In genomic region chr7:1418505-1419309, GRCh38 we compare ENCODE assay signal across 11 cellular contexts. TPM values are rescaled to one million over a fixed set of nuclear protein-coding genes. Genes with fewer than 3 reads are reported as not detected.
A peak's percentile ranks its signal among the peaks of the same experiment; 100 is the strongest.
DNase-seq lines count a peak whose midpoint lies in the region; ATAC-seq lines count a peak whose summit lies in the region.
"Had no signal": no experiment of that assay in that cellular context is flagged by ENCODE, and none has a peak within 500 bp of the region (broad histone marks: within the 10 kb centered on the region; RNA-seq: fewer than 3 reads in every experiment).

No MANE protein-coding gene starts in this region.

- no peaks in the 10 kb centered on the region for H3K36me3 Mint-ChIP-seq in activated CD4-positive, alpha-beta T cell treated with anti-CD3 and anti-CD28 coated beads for 36 hours (ENCODE audit: low read depth)
- H3K36me3 Mint-ChIP-seq: CD4-positive, alpha-beta memory T cell; naive thymus-derived CD8-positive, alpha-beta T cell had no signal

- POLR2A ChIA-PET in activated CD4-positive, alpha-beta T cell treated with anti-CD3 and anti-CD28 coated beads for 36 hours (lab: Charles Lee), result no interaction called here

- CTCF ChIA-PET in activated CD4-positive, alpha-beta T cell treated with anti-CD3 and anti-CD28 coated beads for 36 hours (lab: Charles Lee), result interaction anchor here (0.6 to 1.6 kb wide), 4 partner anchors 10 to 223 kb away, joined by 3 to 5 read pairs (median 3); no protein-coding TSS in a partner anchor

- no peak for ATAC-seq in activated CD4-positive, alpha-beta T cell treated with anti-CD3 and anti-CD28 coated beads for 36 hours
- no peak for ATAC-seq in HG02973 (IDR thresholded peaks at IDR 0.05; ENCODE audit: unreplicated experiment)
- ATAC-seq in HG02938 (IDR thresholded peaks at IDR 0.05; ENCODE audit: unreplicated experiment), result no peak
- ATAC-seq: naive thymus-derived CD8-positive, alpha-beta T cell had no signal

- peaks cover 22% of the 10 kb centered on the region for H3K4me1 Mint-ChIP-seq in activated CD4-positive, alpha-beta T cell treated with anti-CD3 and anti-CD28 coated beads for 36 hours

- intact Hi-C loops in activated CD4-positive, alpha-beta T cell treated with anti-CD3 and anti-CD28 coated beads for 36 hours (cut with DNase I, micrococcal nuclease), result no loop called here

- H3K4me3 Mint-ChIP-seq in activated CD4-positive, alpha-beta T cell treated with anti-CD3 and anti-CD28 coated beads for 36 hours, result no peak overlapping the region
- H3K4me3 Mint-ChIP-seq: CD4-positive, alpha-beta memory T cell had no signal

- H3K27me3 Mint-ChIP-seq in activated CD4-positive, alpha-beta T cell treated with anti-CD3 and anti-CD28 coated beads for 36 hours, result peaks cover 22% of the 10 kb centered on the region

- H3K27ac Mint-ChIP-seq in activated CD4-positive, alpha-beta T cell treated with anti-CD3 and anti-CD28 coated beads for 36 hours, result peak overlapping the region; percentile 37

- H3K9me3 Mint-ChIP-seq in activated CD4-positive, alpha-beta T cell treated with anti-CD3 and anti-CD28 coated beads for 36 hours (ENCODE audit: low read depth), result no peaks in the 10 kb centered on the region
- H3K9me3 Mint-ChIP-seq: CD4-positive, alpha-beta memory T cell; naive thymus-derived CD8-positive, alpha-beta T cell had no signal

- no peak for DNase-seq in activated CD4-positive, alpha-beta T cell treated with anti-CD3 and anti-CD28 coated beads for 36 hours
- DNase-seq in activated CD4-positive, alpha-beta T cell treated with anti-CD3 and anti-CD28 coated beads, Interleukin-2, amount 50 U/mL, for 48 hours, result no peak
- DNase-seq in LHCN-M2 (ENCODE audit: low read depth) (peak; percentile 43), SW480 (ENCODE audit: low spot score) (peak; percentile 87), left kidney (ENCODE audit: low read depth, low spot score) (peak; percentile 64), kidney glomerular epithelial cell (lab: John Stamatoyannopoulos, UW) (no peak)
- DNase-seq: activated gamma-delta T cell; CD4-positive, alpha-beta memory T cell; naive thymus-derived CD8-positive, alpha-beta T cell had no signal

RNA-seq across cellular contexts. Expression of gene MICALL2, which starts 40.6 kb away (rescaled TPM):
- 1 to 10 TPM; 1.9 to 2.7 TPM for total RNA-seq in activated CD4-positive, alpha-beta T cell treated with anti-CD3 and anti-CD28 coated beads for 36 hours
- total RNA-seq in LHCN-M2 (2014; rRNA removed), result 25.5 and 27.4 TPM in 2 replicates
- polyA plus RNA-seq in LHCN-M2 (2012), result 8.5 TPM

Comparison
In these comparisons a context has a peak if more than half of its experiments do, and no peak if none do; other contexts are left out.
1. DNase-seq: peak in LHCN-M2 (single experiment), SW480 (single experiment) and left kidney (single experiment); none in activated CD4-positive, alpha-beta T cell treated with anti-CD3 and anti-CD28 coated beads for 36 hours (single experiment), activated CD4-positive, alpha-beta T cell treated with anti-CD3 and anti-CD28 coated beads, Interleukin-2, amount 50 U/mL, for 48 hours (0 of 2) and kidney glomerular epithelial cell (single experiment).